9 cellular contexts compared by ENCODE assay signal in genomic region chr18:45386256-45386655, GRCh38.
DNase-seq lines count a peak whose midpoint lies in the region; ATAC-seq and TF ChIP-seq lines count a peak whose summit lies in the region.
"Had no signal": no experiment of that assay in that cellular context is flagged by ENCODE, and none has a peak within 500 bp of the region (broad histone marks: within the 10 kb centered on the region; RNA-seq: fewer than 3 reads in every experiment).

No MANE protein-coding gene starts in this region.

- H3K27ac ChIP-seq in VCaP, result no peak overlapping the region
- H3K27ac ChIP-seq: upper lobe of left lung had no signal

- ATAC-seq in HG03460 (IDR thresholded peaks at IDR 0.05; ENCODE audit: unreplicated experiment), result no peak
- ATAC-seq in HG03139 (IDR thresholded peaks at IDR 0.05; ENCODE audit: unreplicated experiment), result no peak

- DNase-seq in ELF-1 (ENCODE audit: low read depth, low spot score), result peak; percentile 60
- DNase-seq in M059J (ENCODE audit: low read depth), result peak; percentile 38
- peak; percentile 6 for DNase-seq in iris pigment epithelial cell (ENCODE audit: low read depth)
- no peak for DNase-seq in foreskin melanocyte
- no peak for DNase-seq in HuH-7.5 (ENCODE audit: low spot score)
- DNase-seq: upper lobe of left lung had no signal

- TF ChIP-seq CTCF in VCaP (conservative IDR thresholded peaks at IDR 0.05), result peak; percentile 66

Comparison
In these comparisons a context has a peak if more than half of its experiments do, and no peak if none do; other contexts are left out.
1. DNase-seq: peak in ELF-1 (single experiment), M059J (single experiment) and iris pigment epithelial cell (single experiment); none in foreskin melanocyte (single experiment) and HuH-7.5 (single experiment).